ENCODE assay signal across 8 cellular contexts in genomic region chr14:74860899-74861733, GRCh38. TPM values are rescaled to one million over a fixed set of nuclear protein-coding genes. Genes with fewer than 3 reads are reported as not detected.
A peak's percentile ranks its signal among the peaks of the same experiment; 100 is the strongest.
DNase-seq lines count a peak whose midpoint lies in the region; ATAC-seq and TF ChIP-seq lines count a peak whose summit lies in the region.

No MANE protein-coding gene starts in this region.

- H3K79me1 ChIP-seq in trophoblast cell (ENCODE audit: low read length): no peaks in the 10 kb centered on the region

- intact Hi-C loops in activated naive CD4-positive, alpha-beta T cell treated with anti-CD3 and anti-CD28 coated beads for 36 hours (cut with micrococcal nuclease): loop anchor here (1.0 to 2.0 kb wide), 3 partner anchors 44 to 442 kb away; no protein-coding TSS in a partner anchor
- intact Hi-C loops in upper lobe of right lung (cut with DNase I): no loop called here

- H3K23ac ChIP-seq in trophoblast cell (ENCODE audit: low read length): no peak overlapping the region

- H3K9me3 ChIP-seq in SK-N-MC (ENCODE audit: low read depth, low read length) (no peaks in the 10 kb centered on the region), trophoblast cell (ENCODE audit: insufficient read depth, low read depth, low read length) (no peaks in the 10 kb centered on the region), upper lobe of right lung (no peaks in the 10 kb centered on the region)

- no peaks in the 10 kb centered on the region for H3K36me3 Mint-ChIP-seq in activated naive CD4-positive, alpha-beta T cell treated with anti-CD3 and anti-CD28 coated beads for 36 hours (ENCODE audit: low read depth)

- no peak overlapping the region for H3K4me3 Mint-ChIP-seq in activated naive CD4-positive, alpha-beta T cell treated with anti-CD3 and anti-CD28 coated beads for 36 hours

- ATAC-seq in upper lobe of right lung (peak; percentile 85), GM19397 (IDR thresholded peaks at IDR 0.05; ENCODE audit: unreplicated experiment) (no peak)

- H3K18ac ChIP-seq in trophoblast cell (ENCODE audit: low read length): no peak overlapping the region

- CTCF ChIA-PET in activated naive CD4-positive, alpha-beta T cell treated with anti-CD3 and anti-CD28 coated beads for 36 hours (lab: Charles Lee): interaction anchor here (0.6 to 15.1 kb wide), 57 partner anchors 9 to 701 kb away, joined by 3 to 379 read pairs (median 5); partner anchors contain the start of genes EIF2B2, MLH3, PROX2 and RPS6KL1

- H2BK5ac ChIP-seq in trophoblast cell (ENCODE audit: low read depth, low read length, poor library complexity): no peak overlapping the region

- no peak overlapping the region for H2BK12ac ChIP-seq in trophoblast cell (ENCODE audit: low read length)

- no peak overlapping the region for H3K4ac ChIP-seq in trophoblast cell (ENCODE audit: low read depth, low read length)

- no peak overlapping the region for H4K91ac ChIP-seq in trophoblast cell (ENCODE audit: low read depth, low read length)

- H3K4me2 ChIP-seq in trophoblast cell (ENCODE audit: low read length): no peak overlapping the region

- H3K9ac ChIP-seq in SK-N-MC (ENCODE audit: insufficient read length): peak overlapping the region; percentile 7
- no peak overlapping the region for H3K9ac ChIP-seq in trophoblast cell (ENCODE audit: low read length)

- no peaks in the 10 kb centered on the region for H3K27me3 Mint-ChIP-seq in activated naive CD4-positive, alpha-beta T cell treated with anti-CD3 and anti-CD28 coated beads for 36 hours (ENCODE audit: low read depth)

- peaks cover 2% of the 10 kb centered on the region for H3K4me1 Mint-ChIP-seq in activated naive CD4-positive, alpha-beta T cell treated with anti-CD3 and anti-CD28 coated beads for 36 hours (ENCODE audit: low read depth)

- H3K27ac ChIP-seq in SK-N-MC (peak overlapping the region; percentile 68), trophoblast cell (ENCODE audit: low read depth, low read length) (no peak overlapping the region), upper lobe of right lung (no peak overlapping the region)

- no peaks in the 10 kb centered on the region for H3K79me2 ChIP-seq in trophoblast cell (ENCODE audit: control insufficient read depth, insufficient read depth, low read length, poor library complexity)

- no peak overlapping the region for H3K4me3 ChIP-seq in SK-N-MC
- no peak overlapping the region for H3K4me3 ChIP-seq in trophoblast cell (ENCODE audit: low read depth, low read length)
- H3K4me3 ChIP-seq in upper lobe of right lung: no peak overlapping the region

- H3K27ac Mint-ChIP-seq in activated naive CD4-positive, alpha-beta T cell treated with anti-CD3 and anti-CD28 coated beads for 36 hours: no peak overlapping the region

- H3K14ac ChIP-seq in trophoblast cell (ENCODE audit: low read length): no peak overlapping the region

- H3K27me3 ChIP-seq in trophoblast cell (ENCODE audit: insufficient read depth, low read length) (no peaks in the 10 kb centered on the region), upper lobe of right lung (no peaks in the 10 kb centered on the region)

- H4K8ac ChIP-seq in trophoblast cell (ENCODE audit: low read depth, low read length): no peak overlapping the region

- no CpG with 5 or more reads among the region's 7 CpGs for WGBS in trophoblast cell (ENCODE audit: extremely low coverage, insufficient coverage, insufficient read length)

- H3K4me1 ChIP-seq in trophoblast cell (ENCODE audit: control insufficient read depth in 1 of 2, insufficient read depth in 2 of 2, low read length in 2 of 2) (no peaks in the 10 kb centered on the region), upper lobe of right lung (no peaks in the 10 kb centered on the region)

- no peak overlapping the region for H4K12ac ChIP-seq in trophoblast cell (ENCODE audit: low read depth, low read length)

- H3K36me3 ChIP-seq in SK-N-MC (ENCODE audit: insufficient read depth, low read length) (no peaks in the 10 kb centered on the region), trophoblast cell (ENCODE audit: control insufficient read depth in 1 of 2, insufficient read depth in 2 of 2, low read length in 2 of 2) (no peaks in the 10 kb centered on the region), upper lobe of right lung (no peaks in the 10 kb centered on the region)

- no peak overlapping the region for H2AFZ ChIP-seq in trophoblast cell (ENCODE audit: insufficient read depth, low read length, poor library complexity)

- H2AK5ac ChIP-seq in trophoblast cell (ENCODE audit: low read length): no peak overlapping the region

- DNase-seq in NCI-H1105 treated with DMSO at 0.1 percent for 48 hours (lab: John Stamatoyannopoulos, UW): peak; percentile 76
- peak; percentile 55 for DNase-seq in SK-N-MC (ENCODE audit: low read depth, low spot score)
- DNase-seq in activated naive CD4-positive, alpha-beta T cell treated with anti-CD3 and anti-CD28 coated beads for 36 hours: peak; percentile 97
- peak; percentile 83 for DNase-seq in glomerular visceral epithelial cell (ENCODE audit: extremely low spot score)
- peak; percentile 79 to 95 for DNase-seq in trophoblast cell
- DNase-seq in upper lobe of right lung: peak; percentile 93

- TF ChIP-seq CTCF in GM12873 (IDR thresholded peaks at IDR 0.05; ENCODE audit: insufficient read depth, low read depth, low read length, missing control alignments) (peak; percentile 92), upper lobe of right lung (IDR thresholded peaks at IDR 0.05) (peak; percentile 90)

- no peaks in the 10 kb centered on the region for H3K9me3 Mint-ChIP-seq in activated naive CD4-positive, alpha-beta T cell treated with anti-CD3 and anti-CD28 coated beads for 36 hours

- H2BK120ac ChIP-seq in trophoblast cell (ENCODE audit: insufficient read depth, low read length, poor library complexity): no peak overlapping the region

RNA-seq across cellular contexts. Expression of gene PROX2, which starts 14.8 kb away (rescaled TPM):
- total RNA-seq in activated naive CD4-positive, alpha-beta T cell treated with anti-CD3 and anti-CD28 coated beads for 36 hours: under 1 TPM; 0.07 to 0.41 TPM
- polyA plus RNA-seq in trophoblast cell (2013): 0.01 TPM in 2 replicates
- not detected for total RNA-seq in upper lobe of right lung

RNA-seq across cellular contexts. Expression of gene DLST, which starts 20.6 kb away (rescaled TPM):
- total RNA-seq in activated naive CD4-positive, alpha-beta T cell treated with anti-CD3 and anti-CD28 coated beads for 36 hours: 100 to 1,000 TPM; 126 to 132 TPM
- 46.1 and 47.0 TPM in 2 replicates for polyA plus RNA-seq in trophoblast cell (2013)
- 90.1 TPM for total RNA-seq in upper lobe of right lung
